In the genomic region with DNA sequence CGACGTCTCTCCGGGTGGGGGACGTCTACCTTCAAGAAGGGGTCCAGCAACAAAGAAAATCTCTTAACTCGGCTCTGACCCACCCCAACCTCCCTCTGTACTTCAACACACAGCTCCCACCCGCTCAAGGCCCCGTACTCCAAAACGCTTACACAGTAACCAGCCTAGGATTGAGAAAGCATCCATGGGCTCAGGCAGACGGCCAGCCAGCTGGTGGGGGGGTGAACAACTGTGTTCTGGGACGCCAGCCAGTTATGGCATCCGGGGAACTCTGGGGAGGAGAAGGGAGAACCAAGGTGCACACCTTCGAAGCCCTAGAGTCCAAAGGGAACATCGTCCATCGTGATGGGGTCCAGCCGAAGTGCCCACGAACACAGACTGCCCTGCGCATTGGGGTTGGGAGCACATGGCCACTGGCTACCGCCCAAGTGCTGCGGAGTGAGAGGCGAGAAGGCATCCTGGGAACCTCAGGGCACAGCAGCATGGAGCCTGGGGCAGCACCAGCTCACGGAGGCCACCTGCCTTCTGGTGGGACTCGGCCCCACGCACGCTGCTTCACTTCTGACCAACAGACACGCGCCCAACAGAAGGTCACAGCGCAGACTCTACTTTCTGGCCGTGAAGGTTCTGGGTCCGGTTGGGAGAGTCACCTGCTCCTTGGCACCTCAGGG, we compare ENCODE assay signal across 9 cellular contexts. TPM values are rescaled to one million over a fixed set of nuclear protein-coding genes. Genes with fewer than 3 reads are reported as not detected.
DNase-seq lines count a peak whose midpoint lies in the region; FAIRE-seq and TF ChIP-seq lines count a peak whose summit lies in the region.
"Had no signal": no experiment of that assay in that cellular context is flagged by ENCODE, and none has a peak within 500 bp of the region (broad histone marks: within the 10 kb centered on the region; RNA-seq: fewer than 3 reads in every experiment).

No MANE protein-coding gene starts in this region.

- peaks cover 7% of the 10 kb centered on the region for H3K79me1 ChIP-seq in mesenchymal stem cell (replicated peaks; ENCODE audit: low read length, poor library complexity, severe bottlenecking)

- H3K36me3 ChIP-seq in mesenchymal stem cell (ENCODE audit: control insufficient read depth in 1 of 2, insufficient read depth in 2 of 2, low read depth in 1 of 2, low read length in 2 of 2) = peaks cover 79 to 98% of the 10 kb centered on the region in 2 experiments

- no peak overlapping the region for H4K91ac ChIP-seq in mesenchymal stem cell (ENCODE audit: low read length)

- H3K4me3 ChIP-seq in NB4 (ENCODE audit: low read depth, low read length) (no peak overlapping the region), choroid plexus epithelial cell (ENCODE audit: low read depth, low read length) (no peak overlapping the region), mesenchymal stem cell (ENCODE audit: insufficient read depth in 1 of 2, low read depth in 1 of 2, low read length in 2 of 2) (no peak overlapping the region)

- H2BK15ac ChIP-seq in mesenchymal stem cell (ENCODE audit: low read depth, poor library complexity, severe bottlenecking) = no peak overlapping the region

- TF ChIP-seq CTCF in 22Rv1 (IDR thresholded peaks at IDR 0.05) = no peak
- TF ChIP-seq CTCF in NB4 (IDR thresholded peaks at IDR 0.05; ENCODE audit: low read depth, low read length) = no peak
- TF ChIP-seq CTCF in choroid plexus epithelial cell (conservative IDR thresholded peaks at IDR 0.05; ENCODE audit: low read depth, low read length) = no peak

- H3K4ac ChIP-seq in mesenchymal stem cell (ENCODE audit: low read depth in 1 of 2, low read length in 2 of 2) = no peak overlapping the region

- WGBS in mesenchymal stem cell = 95% methylated on average over 29 of the region's 29 CpGs

- H2BK5ac ChIP-seq in mesenchymal stem cell (ENCODE audit: low read depth, low read length, poor library complexity, severe bottlenecking) = no peak overlapping the region

- DNase-seq in NB4 (ENCODE audit: low read depth) (peak; percentile 49), choroid plexus epithelial cell (ENCODE audit: low read depth) (peak; percentile 91), mesenchymal stem cell (peak; percentile 52), OCI-M1 (lab: John Stamatoyannopoulos, UW) (no peak), GDM1 (lab: John Stamatoyannopoulos, UW) (no peak), GM12892 (ENCODE audit: insufficient read length) (no peak), NCI-H774 (lab: John Stamatoyannopoulos, UW) (no peak)
- DNase-seq: cortex of kidney had no signal

- H3K27me3 ChIP-seq in mesenchymal stem cell (ENCODE audit: control insufficient read depth in 1 of 2, insufficient read depth in 1 of 2, low read length in 2 of 2) = no peaks in the 10 kb centered on the region

- no peak overlapping the region for H2BK120ac ChIP-seq in mesenchymal stem cell (ENCODE audit: low read depth, low read length)

- H3K27ac ChIP-seq in 22Rv1 (peak overlapping the region; percentile 43), mesenchymal stem cell (ENCODE audit: low read length, poor library complexity, severe bottlenecking) (no peak overlapping the region)

- H4K8ac ChIP-seq in mesenchymal stem cell (ENCODE audit: low read length) = no peak overlapping the region

- H2BK12ac ChIP-seq in mesenchymal stem cell (ENCODE audit: low read length in 2 of 2) = no peak overlapping the region

- H3K23ac ChIP-seq in mesenchymal stem cell (ENCODE audit: low read length in 2 of 2) = peak overlapping the region in 1 of 2 experiments; percentile 0

- no peak overlapping the region for H3K18ac ChIP-seq in mesenchymal stem cell (ENCODE audit: low read depth in 1 of 2, low read length in 2 of 2)

- no peak overlapping the region for H2AFZ ChIP-seq in mesenchymal stem cell (ENCODE audit: low read depth, low read length)

- no peak overlapping the region for H2AK5ac ChIP-seq in mesenchymal stem cell (ENCODE audit: low read length, severe bottlenecking)

- no peak overlapping the region for H3K4me2 ChIP-seq in mesenchymal stem cell (ENCODE audit: low read length, poor library complexity, severe bottlenecking)

- H3K4me1 ChIP-seq in mesenchymal stem cell (ENCODE audit: control insufficient read depth, insufficient read depth, low read depth, low read length) = peaks cover 73% of the 10 kb centered on the region

- peak overlapping the region; percentile 22 for H3K9ac ChIP-seq in mesenchymal stem cell (ENCODE audit: low read length)

- FAIRE-seq in GM12892 (lab: Jason Lieb, UNC) = no peak

- no peak overlapping the region for H3K14ac ChIP-seq in mesenchymal stem cell (ENCODE audit: low read length in 2 of 2)

- H3K9me3 ChIP-seq in mesenchymal stem cell (ENCODE audit: control insufficient read depth, low read length) = no peaks in the 10 kb centered on the region

- TF ChIP-seq POLR2A in NB4 (IDR thresholded peaks at IDR 0.05; ENCODE audit: extremely low read depth, insufficient read length) (no peak), GM12892 (IDR thresholded peaks at IDR 0.05; ENCODE audit: low read depth, low read length) (no peak)

RNA-seq across cellular contexts. Expression of a gene that starts 14.3 kb away (rescaled TPM):
- polyA plus RNA-seq in mesenchymal stem cell (2013, experiment 1 of 2) = 217 TPM
- polyA plus RNA-seq in mesenchymal stem cell (2013, experiment 2 of 2) = 200 TPM
- polyA plus RNA-seq in GM12892 (2012; ENCODE audit: missing spikeins) = 56.1 TPM

RNA-seq across cellular contexts. Expression of a gene that starts 30.4 kb away (rescaled TPM):
- polyA plus RNA-seq in mesenchymal stem cell (2013, experiment 1 of 2) = 100 TPM
- polyA plus RNA-seq in mesenchymal stem cell (2013, experiment 2 of 2) = 98.8 TPM
- 52.3 TPM for polyA plus RNA-seq in GM12892 (2012; ENCODE audit: missing spikeins)

RNA-seq across cellular contexts. Expression of a gene that starts 30.5 kb away (rescaled TPM):
- 20.2 TPM for polyA plus RNA-seq in mesenchymal stem cell (2013, experiment 1 of 2)
- polyA plus RNA-seq in mesenchymal stem cell (2013, experiment 2 of 2) = 19.0 TPM
- polyA plus RNA-seq in GM12892 (2012; ENCODE audit: missing spikeins) = 47.8 TPM

Comparison
In these comparisons a context has a peak if more than half of its experiments do, and no peak if none do; other contexts are left out.
1. DNase-seq: peak in NB4 (single experiment), choroid plexus epithelial cell (single experiment) and mesenchymal stem cell (single experiment); none in OCI-M1 (single experiment), GDM1 (single experiment), GM12892 (single experiment) and NCI-H774 (single experiment).